21 cellular contexts compared by ENCODE assay signal in genomic region chr2:178512491-178512890, GRCh38. TPM values are rescaled to one million over a fixed set of nuclear protein-coding genes. Genes with fewer than 3 reads are reported as not detected.
DNase-seq lines count a peak whose midpoint lies in the region; ATAC-seq, FAIRE-seq and TF ChIP-seq lines count a peak whose summit lies in the region.
"Had no signal": no experiment of that assay in that cellular context is flagged by ENCODE, and none has a peak within 500 bp of the region (broad histone marks: within the 10 kb centered on the region; RNA-seq: fewer than 3 reads in every experiment).

No MANE protein-coding gene starts in this region.

- POLR2A ChIA-PET in A549 (lab: Yijun Ruan, JAX), result no interaction called here

- CTCF ChIA-PET in A549 (lab: Yijun Ruan, JAX), result interaction anchor here (3.1 kb wide), 1 partner anchor 10 kb away, joined by 8 read pairs; no protein-coding TSS in a partner anchor

- peak overlapping the region; percentile 54 for H3K27ac Mint-ChIP-seq in activated T-helper 17 cell treated with anti-CD3 and anti-CD28 coated beads, Interleukin-2, amount 50 U/mL, for 72 hours
- H3K27ac Mint-ChIP-seq: activated B cell treated with CpG ODN at 0.5 μM for 24 hours; activated CD8-positive, alpha-beta memory T cell treated with anti-CD3 and anti-CD28 coated beads, Interleukin-2, amount 10 ng/mL, durations not matched to agents 7 days and 5 days; nephron; T-cell had no signal

- H3K4me2 ChIP-seq in A549, result no peak overlapping the region

- no peak overlapping the region for H3K27ac ChIP-seq in A549
- H3K27ac ChIP-seq: right atrium auricular region, thoracic aorta had no signal

- peak overlapping the region; percentile 7 for H3K4me3 Mint-ChIP-seq in activated T-helper 17 cell treated with anti-CD3 and anti-CD28 coated beads, Interleukin-2, amount 50 U/mL, for 72 hours
- H3K4me3 Mint-ChIP-seq: activated B cell treated with CpG ODN at 0.5 μM for 24 hours; activated CD8-positive, alpha-beta memory T cell treated with anti-CD3 and anti-CD28 coated beads, Interleukin-2, amount 10 ng/mL, durations not matched to agents 7 days and 5 days; nephron; T-cell had no signal

- no peaks in the 10 kb centered on the region for H3K4me1 ChIP-seq in A549
- H3K4me1 ChIP-seq: right atrium auricular region had no signal

- no peak for TF ChIP-seq CTCF in A549 (IDR thresholded peaks at IDR 0.05)

- H3K4me1 Mint-ChIP-seq in activated T-helper 17 cell treated with anti-CD3 and anti-CD28 coated beads, Interleukin-2, amount 50 U/mL, for 72 hours, result peaks cover 37% of the 10 kb centered on the region
- H3K4me1 Mint-ChIP-seq: activated B cell treated with CpG ODN at 0.5 μM for 24 hours, nephron had no signal

- FAIRE-seq in A549 (lab: Jason Lieb, UNC), result no peak

- peaks cover 57% of the 10 kb centered on the region for H3K36me3 Mint-ChIP-seq in activated T-helper 17 cell treated with anti-CD3 and anti-CD28 coated beads, Interleukin-2, amount 50 U/mL, for 72 hours (ENCODE audit: low read depth)

- no peak for DNase-seq in A549 (ENCODE audit: low read depth in 1 of 2, low spot score in 1 of 2)
- peak; percentile 59 for DNase-seq in H4 (ENCODE audit: low spot score)
- peak; percentile 63 for DNase-seq in glomerular visceral epithelial cell (ENCODE audit: extremely low spot score)
- no peak for DNase-seq in NCI-H1417 treated with DMSO at 0.1 percent for 48 hours (lab: John Stamatoyannopoulos, UW)
- DNase-seq in NCI-H2227 (lab: John Stamatoyannopoulos, UW; ENCODE audit: unreplicated experiment), result no peak
- DNase-seq: activated B cell treated with CpG ODN at 0.5 μM for 24 hours; activated CD8-positive, alpha-beta memory T cell treated with anti-CD3 and anti-CD28 coated beads, Interleukin-2, amount 10 ng/mL, durations not matched to agents 7 days and 5 days; effector CD8-positive, alpha-beta T cell; foreskin melanocyte; KBM-7; NCI-H1105 treated with DMSO at 0.1 percent for 48 hours; NCI-H510A; stimulated activated CD4-positive, alpha-beta T cell treated with anti-CD3 and anti-CD28 coated beads, Interleukin-2, amount 100 ng/mL, for 24 hours; T-cell had no signal

- TF ChIP-seq RAD21 in A549 (conservative IDR thresholded peaks at IDR 0.05 in 1 of 2, IDR thresholded peaks at IDR 0.05 in 1 of 2), result no peak

- TF ChIP-seq EP300 in A549 (IDR thresholded peaks at IDR 0.05), result no peak

- no peaks in the 10 kb centered on the region for H3K9me3 Mint-ChIP-seq in activated T-helper 17 cell treated with anti-CD3 and anti-CD28 coated beads, Interleukin-2, amount 50 U/mL, for 72 hours
- H3K9me3 Mint-ChIP-seq: activated B cell treated with CpG ODN at 0.5 μM for 24 hours, nephron, T-cell had no signal

- H3K27me3 Mint-ChIP-seq in activated T-helper 17 cell treated with anti-CD3 and anti-CD28 coated beads, Interleukin-2, amount 50 U/mL, for 72 hours, result no peaks in the 10 kb centered on the region
- H3K27me3 Mint-ChIP-seq: activated B cell treated with CpG ODN at 0.5 μM for 24 hours; activated CD8-positive, alpha-beta memory T cell treated with anti-CD3 and anti-CD28 coated beads, Interleukin-2, amount 10 ng/mL, durations not matched to agents 7 days and 5 days; T-cell had no signal

- H3K4me3 ChIP-seq in A549, result no peak overlapping the region
- H3K4me3 ChIP-seq: right atrium auricular region, thoracic aorta had no signal

- TF ChIP-seq POLR2A in A549 (IDR thresholded peaks at IDR 0.05; ENCODE audit: low read length), result no peak

- 87% methylated on average over 2 of the region's 2 CpGs for WGBS in A549 (ENCODE audit: missing lambda C conversion rate)

- ATAC-seq in A549 (no peak), HG03469 (IDR thresholded peaks at IDR 0.05; ENCODE audit: unreplicated experiment) (no peak), GM19463 (IDR thresholded peaks at IDR 0.05; ENCODE audit: unreplicated experiment) (no peak)
- ATAC-seq in activated T-helper 17 cell treated with anti-CD3 and anti-CD28 coated beads, Interleukin-2, amount 50 U/mL, for 72 hours (replicated peaks), result peak; percentile 33
- ATAC-seq: activated CD8-positive, alpha-beta memory T cell treated with anti-CD3 and anti-CD28 coated beads, Interleukin-2, amount 10 ng/mL, durations not matched to agents 7 days and 5 days; HCT116; T-cell had no signal

- no peaks in the 10 kb centered on the region for H3K9me3 ChIP-seq in A549
- H3K9me3 ChIP-seq: right atrium auricular region, thoracic aorta had no signal

TF ChIP-seq in A549, 52 proteins besides CTCF, POLR2A, EP300 and RAD21:
- TF ChIP-seq FOSL2 (IDR thresholded peaks at IDR 0.05) (no peak), FOSL2 (CRISPR knock-in tag; IDR thresholded peaks at IDR 0.05) (peak; percentile 9; the same call in 1 of the 2 replicates), CBX8 (IDR thresholded peaks at IDR 0.05) (no peak)
TF ChIP-seq in A549: peak in this region for 1.

RNA-seq across cellular contexts. Expression of gene PLEKHA3, which starts 32.2 kb away (rescaled TPM):
- polyA plus RNA-seq in A549 (2011; rRNA removed) (26.9 and 47.4 TPM in 2 replicates), A549 (2017; fragmentation: RNase III; extraction: RNeasy Plus Mini Kit Qiagen cat#74134 plus additional on column Dnase treatment) (7.8 to 11.0 TPM (median 9.6 TPM) in 3 replicates)
- 3.1 and 3.9 TPM in 2 replicates for polyA plus RNA-seq in A549 (2012; cell fraction: cytosol; rRNA removed)
- 0.90 and 1.7 TPM in 2 replicates for polyA plus RNA-seq in A549 (2012; cell fraction: nucleus; rRNA removed)
- polyA minus RNA-seq in A549 (2011; rRNA and poly(A)+ RNA removed), result 7.9 and 9.5 TPM in 2 replicates
- total RNA-seq in H4 (2014; rRNA removed; shearing (Covaris generic)), result 10.3 and 11.7 TPM in 2 replicates
- 10 to 100 TPM; 17.9 to 26.4 TPM for total RNA-seq in activated T-helper 17 cell treated with anti-CD3 and anti-CD28 coated beads, Interleukin-2, amount 50 U/mL, for 72 hours

RNA-seq across cellular contexts. Expression of gene FKBP7, which starts 34.1 kb away (rescaled TPM):
- polyA plus RNA-seq in A549 (2011; rRNA removed) (21.4 and 23.7 TPM in 2 replicates), A549 (2017; fragmentation: RNase III; extraction: RNeasy Plus Mini Kit Qiagen cat#74134 plus additional on column Dnase treatment) (13.8 to 15.2 TPM (median 14.8 TPM) in 3 replicates)
- 6.0 and 6.3 TPM in 2 replicates for polyA plus RNA-seq in A549 (2012; cell fraction: cytosol; rRNA removed)
- polyA plus RNA-seq in A549 (2012; cell fraction: nucleus; rRNA removed), result 2.1 and 2.8 TPM in 2 replicates
- 2.6 and 3.9 TPM in 2 replicates for polyA minus RNA-seq in A549 (2011; rRNA and poly(A)+ RNA removed)
- total RNA-seq in H4 (2014; rRNA removed; shearing (Covaris generic)), result 43.4 and 44.2 TPM in 2 replicates
- 1 to 10 TPM; 1.7 to 2.6 TPM for total RNA-seq in activated T-helper 17 cell treated with anti-CD3 and anti-CD28 coated beads, Interleukin-2, amount 50 U/mL, for 72 hours

Comparison
In these comparisons a context has a peak if more than half of its experiments do, and no peak if none do; other contexts are left out.
1. DNase-seq: peak in H4 (single experiment) and glomerular visceral epithelial cell (single experiment); none in A549 (0 of 2), NCI-H1417 treated with DMSO at 0.1 percent for 48 hours (single experiment) and NCI-H2227 (single experiment).
2. RNA of gene FKBP7, which starts 34.1 kb away (total RNA-seq): 43.4 to 44.2 TPM in H4; 1.7 to 2.6 TPM in activated T-helper 17 cell treated with anti-CD3 and anti-CD28 coated beads, Interleukin-2, amount 50 U/mL, for 72 hours; every median in the first group is over 10 times any median in the second.